ENCODE assay signal across 16 cellular contexts in genomic region chr10:3090388-3090787, GRCh38. TPM values are rescaled to one million over a fixed set of nuclear protein-coding genes. Genes with fewer than 3 reads are reported as not detected.
DNase-seq lines count a peak whose midpoint lies in the region; ATAC-seq and TF ChIP-seq lines count a peak whose summit lies in the region.
"Had no signal": no experiment of that assay in that cellular context is flagged by ENCODE, and none has a peak within 500 bp of the region (broad histone marks: within the 10 kb centered on the region; RNA-seq: fewer than 3 reads in every experiment).

No MANE protein-coding gene starts in this region.

- peak overlapping the region; percentile 82 for H3K27ac Mint-ChIP-seq in activated naive CD4-positive, alpha-beta T cell treated with anti-CD3 and anti-CD28 coated beads, Interleukin-2, amount 10 ng/mL, durations not matched to agents 7 days and 5 days
- peak overlapping the region; percentile 39 to 95 (median 90) for H3K27ac Mint-ChIP-seq in brain
- no peak overlapping the region for H3K27ac Mint-ChIP-seq in stimulated activated naive B cell treated with anti-CD40 and anti-IgM and Interleukin-4, amounts not matched to agents 10 μg/mL and 1 μg/mL and 100 μg/mL, for 72 hours

- DNase-seq in activated naive CD4-positive, alpha-beta T cell treated with anti-CD3 and anti-CD28 coated beads, Interleukin-2, amount 10 ng/mL, durations not matched to agents 7 days and 5 days: no peak
- DNase-seq in activated naive CD4-positive, alpha-beta T cell treated with Interleukin-2 at 50 U/mL for 16 hours: no peak
- DNase-seq in stimulated activated naive B cell treated with anti-CD40 and anti-IgM and Interleukin-4, amounts not matched to agents 10 μg/mL and 1 μg/mL and 100 μg/mL, for 72 hours: no peak
- DNase-seq: activated CD4-positive, alpha-beta T cell treated with anti-CD3 and anti-CD28 coated beads, Interleukin-2, amount 50 U/mL, for 4 hours; activated gamma-delta T cell; CD8-positive, alpha-beta memory T cell; effector memory CD8-positive, alpha-beta T cell; NCI-H1694; NCI-H524 treated with DMSO at 0.1 percent for 48 hours; psoas muscle; T-helper 9 cell had no signal

- H3K4me1 Mint-ChIP-seq in activated naive CD4-positive, alpha-beta T cell treated with anti-CD3 and anti-CD28 coated beads, Interleukin-2, amount 10 ng/mL, durations not matched to agents 7 days and 5 days: peaks cover 68% of the 10 kb centered on the region
- H3K4me1 Mint-ChIP-seq in brain: peaks cover 61% of the 10 kb centered on the region
- H3K4me1 Mint-ChIP-seq in stimulated activated naive B cell treated with anti-CD40 and anti-IgM and Interleukin-4, amounts not matched to agents 10 μg/mL and 1 μg/mL and 100 μg/mL, for 72 hours: peaks cover 19 to 50% of the 10 kb centered on the region in 2 donors

- H3K4me1 ChIP-seq in stomach smooth muscle (ENCODE audit: control insufficient read depth, insufficient read depth, low read length): peaks cover 28% of the 10 kb centered on the region
- H3K4me1 ChIP-seq: psoas muscle had no signal

- H3K27me3 Mint-ChIP-seq in activated naive CD4-positive, alpha-beta T cell treated with anti-CD3 and anti-CD28 coated beads, Interleukin-2, amount 10 ng/mL, durations not matched to agents 7 days and 5 days: no peaks in the 10 kb centered on the region
- H3K27me3 Mint-ChIP-seq in brain: no peaks in the 10 kb centered on the region
- no peaks in the 10 kb centered on the region for H3K27me3 Mint-ChIP-seq in stimulated activated naive B cell treated with anti-CD40 and anti-IgM and Interleukin-4, amounts not matched to agents 10 μg/mL and 1 μg/mL and 100 μg/mL, for 72 hours
- H3K27me3 Mint-ChIP-seq: CD8-positive, alpha-beta memory T cell; effector memory CD8-positive, alpha-beta T cell had no signal

- peaks cover 53% of the 10 kb centered on the region for H3K36me3 Mint-ChIP-seq in activated naive CD4-positive, alpha-beta T cell treated with anti-CD3 and anti-CD28 coated beads, Interleukin-2, amount 10 ng/mL, durations not matched to agents 7 days and 5 days
- peaks cover 73% of the 10 kb centered on the region for H3K36me3 Mint-ChIP-seq in brain
- peaks cover 58 to 77% of the 10 kb centered on the region in 2 donors for H3K36me3 Mint-ChIP-seq in stimulated activated naive B cell treated with anti-CD40 and anti-IgM and Interleukin-4, amounts not matched to agents 10 μg/mL and 1 μg/mL and 100 μg/mL, for 72 hours

- H3K4me3 Mint-ChIP-seq in activated naive CD4-positive, alpha-beta T cell treated with anti-CD3 and anti-CD28 coated beads, Interleukin-2, amount 10 ng/mL, durations not matched to agents 7 days and 5 days: no peak overlapping the region
- H3K4me3 Mint-ChIP-seq in brain: peak overlapping the region in 3 of 5 experiments; percentile 6 to 64 (median 61)
- H3K4me3 Mint-ChIP-seq in stimulated activated naive B cell treated with anti-CD40 and anti-IgM and Interleukin-4, amounts not matched to agents 10 μg/mL and 1 μg/mL and 100 μg/mL, for 72 hours: no peak overlapping the region
- H3K4me3 Mint-ChIP-seq: effector memory CD8-positive, alpha-beta T cell had no signal

- no peaks in the 10 kb centered on the region for H3K9me3 Mint-ChIP-seq in activated naive CD4-positive, alpha-beta T cell treated with anti-CD3 and anti-CD28 coated beads, Interleukin-2, amount 10 ng/mL, durations not matched to agents 7 days and 5 days
- peaks cover 0 to 4% (median 0%) of the 10 kb centered on the region in 5 experiments for H3K9me3 Mint-ChIP-seq in brain
- H3K9me3 Mint-ChIP-seq in stimulated activated naive B cell treated with anti-CD40 and anti-IgM and Interleukin-4, amounts not matched to agents 10 μg/mL and 1 μg/mL and 100 μg/mL, for 72 hours: peaks cover 0 to 4% of the 10 kb centered on the region in 2 donors
- H3K9me3 Mint-ChIP-seq: CD8-positive, alpha-beta memory T cell; effector memory CD8-positive, alpha-beta T cell had no signal

- no peak overlapping the region for H3K4me3 ChIP-seq in stomach smooth muscle (ENCODE audit: low read length in 2 of 2)
- H3K4me3 ChIP-seq: psoas muscle had no signal

- H3K27ac ChIP-seq in layer of hippocampus (ENCODE audit: low read depth, low read length) (peak overlapping the region; percentile 16), stomach smooth muscle (ENCODE audit: low read length) (peak overlapping the region; percentile 18)
- H3K27ac ChIP-seq: psoas muscle had no signal

- no peaks in the 10 kb centered on the region for H3K36me3 ChIP-seq in stomach smooth muscle (ENCODE audit: control insufficient read depth in 2 of 2, insufficient read depth in 2 of 2, low read length in 2 of 2)

- H3K27me3 ChIP-seq in layer of hippocampus (ENCODE audit: control insufficient read depth, insufficient read depth, low read length): no peaks in the 10 kb centered on the region
- no peaks in the 10 kb centered on the region for H3K27me3 ChIP-seq in stomach smooth muscle (ENCODE audit: control insufficient read depth in 1 of 2, insufficient read depth in 2 of 2, low read length in 2 of 2)

- H3K9ac ChIP-seq in stomach smooth muscle (ENCODE audit: low read length in 2 of 2): no peak overlapping the region

- no peak for TF ChIP-seq CTCF in brain (conservative IDR thresholded peaks at IDR 0.05)

- CTCF ChIA-PET in activated naive CD4-positive, alpha-beta T cell treated with anti-CD3 and anti-CD28 coated beads, Interleukin-2, amount 10 ng/mL, durations not matched to agents 7 days and 5 days (lab: Charles Lee): no interaction called here

- no peak for ATAC-seq in GM18907 (IDR thresholded peaks at IDR 0.05; ENCODE audit: unreplicated experiment)
- no peak for ATAC-seq in GM18861 (IDR thresholded peaks at IDR 0.05; ENCODE audit: unreplicated experiment)
- ATAC-seq in stimulated activated naive B cell treated with anti-CD40 and anti-IgM and Interleukin-4, amounts not matched to agents 10 μg/mL and 1 μg/mL and 100 μg/mL, for 72 hours (replicated peaks): no peak
- ATAC-seq: effector memory CD8-positive, alpha-beta T cell had no signal

- no peaks in the 10 kb centered on the region for H3K9me3 ChIP-seq in stomach smooth muscle (ENCODE audit: control insufficient read depth in 2 of 2, low read length in 2 of 2)
- H3K9me3 ChIP-seq: psoas muscle had no signal

RNA-seq across cellular contexts. Expression of gene PFKP, which starts 23.0 kb away (rescaled TPM):
- 167 TPM for polyA plus RNA-seq in brain (ENCODE audit: insufficient read depth, low read depth, low replicate concordance)

Comparison
In these comparisons a context has a peak if more than half of its experiments do, and no peak if none do; other contexts are left out.
1. H3K4me3 Mint-ChIP-seq: peak in brain (3 of 5); none in activated naive CD4-positive, alpha-beta T cell treated with anti-CD3 and anti-CD28 coated beads, Interleukin-2, amount 10 ng/mL, durations not matched to agents 7 days and 5 days (single experiment) and stimulated activated naive B cell treated with anti-CD40 and anti-IgM and Interleukin-4, amounts not matched to agents 10 μg/mL and 1 μg/mL and 100 μg/mL, for 72 hours (0 of 2).